ENCODE assay signal across 1 cellular context in the genomic region with DNA sequence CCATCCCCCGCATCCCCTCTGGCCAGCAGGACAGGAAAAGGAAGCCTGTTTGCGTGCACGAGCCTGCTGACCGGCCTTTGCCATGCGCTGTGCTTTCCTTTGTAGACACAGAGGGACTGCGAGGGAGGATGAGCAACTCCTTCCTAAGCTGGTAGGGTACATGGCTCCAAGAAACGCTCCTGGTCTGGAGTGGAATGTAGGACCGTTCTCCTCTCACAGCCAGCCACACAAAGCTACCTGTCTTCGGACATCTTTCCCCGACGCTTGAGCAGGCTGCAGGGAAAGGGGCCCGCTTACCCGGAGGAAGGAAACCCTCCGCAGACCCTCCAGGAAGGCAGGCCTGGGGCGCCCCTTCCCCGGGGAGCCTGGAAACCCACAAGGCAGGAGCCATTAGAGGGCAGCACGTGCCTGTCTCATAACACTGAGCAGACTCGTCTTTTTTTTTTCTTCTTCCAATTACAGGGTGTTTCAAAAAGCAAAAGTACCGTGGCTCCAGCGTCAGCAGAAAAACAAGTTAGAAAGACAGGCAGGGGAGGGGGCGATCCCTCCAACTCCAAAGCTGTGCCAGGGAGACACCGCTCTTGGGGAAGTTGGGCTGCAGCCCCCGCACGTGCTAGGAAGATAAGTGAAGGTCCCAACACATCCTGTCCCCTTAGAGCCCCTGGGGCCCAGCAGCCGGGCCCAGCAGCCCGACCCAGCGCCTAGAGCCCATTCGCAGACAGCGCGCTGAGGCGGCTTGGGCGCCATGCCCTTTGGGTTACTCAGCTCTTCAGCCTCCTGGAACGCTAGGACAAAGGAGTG.
A peak's percentile ranks its signal among the peaks of the same experiment; 100 is the strongest.
TF ChIP-seq lines count a peak whose summit lies in the region.

No MANE protein-coding gene starts in this region.

TF ChIP-seq in H1, 55 proteins besides CTCF, POLR2A, EP300 and RAD21:
- TF ChIP-seq GTF2F1 (IDR thresholded peaks at IDR 0.05; ENCODE audit: borderline replicate concordance, low read depth, low read length) (no peak), PHF8 (conservative IDR thresholded peaks at IDR 0.05; ENCODE audit: low read depth, low read length) (0 out of 2 replicates have a peak, but pooled peaks have one; percentile 34), SRF (IDR thresholded peaks at IDR 0.05; ENCODE audit: low read depth, low read length) (no peak), SUZ12 (IDR thresholded peaks at IDR 0.05; ENCODE audit: low read length) (no peak), ASH2L (IDR thresholded peaks at IDR 0.05; ENCODE audit: low read length) (peak; percentile 53), NANOG (IDR thresholded peaks at IDR 0.05; ENCODE audit: insufficient read depth, low read depth, low read length, poor library complexity, severe bottlenecking) (no peak), SP1 (IDR thresholded peaks at IDR 0.05; ENCODE audit: low read depth, low read length) (no peak), TAF7 (optimal IDR thresholded peaks at IDR 0.05; ENCODE audit: borderline replicate concordance, low read depth, low read length) (peak; percentile 51), KDM5A (IDR thresholded peaks at IDR 0.05; ENCODE audit: low read length) (no peak), TBP (IDR thresholded peaks at IDR 0.05; ENCODE audit: low read depth, low read length) (peak; percentile 29; the same call in 1 of the 2 replicates), RBBP5 (IDR thresholded peaks at IDR 0.05; ENCODE audit: borderline replicate concordance, low read depth, low read length) (peak; percentile 53; the same call in 1 of the 2 replicates), CHD2 (IDR thresholded peaks at IDR 0.05; ENCODE audit: low read length) (0 out of 2 replicates have a peak, but pooled peaks have one; percentile 17), HDAC2 (IDR thresholded peaks at IDR 0.05; ENCODE audit: borderline replicate concordance in 1 of 2, low read depth in 2 of 2, low read length in 2 of 2) (0 out of 4 replicates have a peak, but pooled peaks of 1 of the 2 experiments have one; percentile 44), CBX5 (IDR thresholded peaks at IDR 0.05; ENCODE audit: low read depth, low read length) (no peak), TAF1 (IDR thresholded peaks at IDR 0.05; ENCODE audit: low read depth, low read length) (peak; percentile 49; the same call in 1 of the 2 replicates)
- TF ChIP-seq, protein P1, sequence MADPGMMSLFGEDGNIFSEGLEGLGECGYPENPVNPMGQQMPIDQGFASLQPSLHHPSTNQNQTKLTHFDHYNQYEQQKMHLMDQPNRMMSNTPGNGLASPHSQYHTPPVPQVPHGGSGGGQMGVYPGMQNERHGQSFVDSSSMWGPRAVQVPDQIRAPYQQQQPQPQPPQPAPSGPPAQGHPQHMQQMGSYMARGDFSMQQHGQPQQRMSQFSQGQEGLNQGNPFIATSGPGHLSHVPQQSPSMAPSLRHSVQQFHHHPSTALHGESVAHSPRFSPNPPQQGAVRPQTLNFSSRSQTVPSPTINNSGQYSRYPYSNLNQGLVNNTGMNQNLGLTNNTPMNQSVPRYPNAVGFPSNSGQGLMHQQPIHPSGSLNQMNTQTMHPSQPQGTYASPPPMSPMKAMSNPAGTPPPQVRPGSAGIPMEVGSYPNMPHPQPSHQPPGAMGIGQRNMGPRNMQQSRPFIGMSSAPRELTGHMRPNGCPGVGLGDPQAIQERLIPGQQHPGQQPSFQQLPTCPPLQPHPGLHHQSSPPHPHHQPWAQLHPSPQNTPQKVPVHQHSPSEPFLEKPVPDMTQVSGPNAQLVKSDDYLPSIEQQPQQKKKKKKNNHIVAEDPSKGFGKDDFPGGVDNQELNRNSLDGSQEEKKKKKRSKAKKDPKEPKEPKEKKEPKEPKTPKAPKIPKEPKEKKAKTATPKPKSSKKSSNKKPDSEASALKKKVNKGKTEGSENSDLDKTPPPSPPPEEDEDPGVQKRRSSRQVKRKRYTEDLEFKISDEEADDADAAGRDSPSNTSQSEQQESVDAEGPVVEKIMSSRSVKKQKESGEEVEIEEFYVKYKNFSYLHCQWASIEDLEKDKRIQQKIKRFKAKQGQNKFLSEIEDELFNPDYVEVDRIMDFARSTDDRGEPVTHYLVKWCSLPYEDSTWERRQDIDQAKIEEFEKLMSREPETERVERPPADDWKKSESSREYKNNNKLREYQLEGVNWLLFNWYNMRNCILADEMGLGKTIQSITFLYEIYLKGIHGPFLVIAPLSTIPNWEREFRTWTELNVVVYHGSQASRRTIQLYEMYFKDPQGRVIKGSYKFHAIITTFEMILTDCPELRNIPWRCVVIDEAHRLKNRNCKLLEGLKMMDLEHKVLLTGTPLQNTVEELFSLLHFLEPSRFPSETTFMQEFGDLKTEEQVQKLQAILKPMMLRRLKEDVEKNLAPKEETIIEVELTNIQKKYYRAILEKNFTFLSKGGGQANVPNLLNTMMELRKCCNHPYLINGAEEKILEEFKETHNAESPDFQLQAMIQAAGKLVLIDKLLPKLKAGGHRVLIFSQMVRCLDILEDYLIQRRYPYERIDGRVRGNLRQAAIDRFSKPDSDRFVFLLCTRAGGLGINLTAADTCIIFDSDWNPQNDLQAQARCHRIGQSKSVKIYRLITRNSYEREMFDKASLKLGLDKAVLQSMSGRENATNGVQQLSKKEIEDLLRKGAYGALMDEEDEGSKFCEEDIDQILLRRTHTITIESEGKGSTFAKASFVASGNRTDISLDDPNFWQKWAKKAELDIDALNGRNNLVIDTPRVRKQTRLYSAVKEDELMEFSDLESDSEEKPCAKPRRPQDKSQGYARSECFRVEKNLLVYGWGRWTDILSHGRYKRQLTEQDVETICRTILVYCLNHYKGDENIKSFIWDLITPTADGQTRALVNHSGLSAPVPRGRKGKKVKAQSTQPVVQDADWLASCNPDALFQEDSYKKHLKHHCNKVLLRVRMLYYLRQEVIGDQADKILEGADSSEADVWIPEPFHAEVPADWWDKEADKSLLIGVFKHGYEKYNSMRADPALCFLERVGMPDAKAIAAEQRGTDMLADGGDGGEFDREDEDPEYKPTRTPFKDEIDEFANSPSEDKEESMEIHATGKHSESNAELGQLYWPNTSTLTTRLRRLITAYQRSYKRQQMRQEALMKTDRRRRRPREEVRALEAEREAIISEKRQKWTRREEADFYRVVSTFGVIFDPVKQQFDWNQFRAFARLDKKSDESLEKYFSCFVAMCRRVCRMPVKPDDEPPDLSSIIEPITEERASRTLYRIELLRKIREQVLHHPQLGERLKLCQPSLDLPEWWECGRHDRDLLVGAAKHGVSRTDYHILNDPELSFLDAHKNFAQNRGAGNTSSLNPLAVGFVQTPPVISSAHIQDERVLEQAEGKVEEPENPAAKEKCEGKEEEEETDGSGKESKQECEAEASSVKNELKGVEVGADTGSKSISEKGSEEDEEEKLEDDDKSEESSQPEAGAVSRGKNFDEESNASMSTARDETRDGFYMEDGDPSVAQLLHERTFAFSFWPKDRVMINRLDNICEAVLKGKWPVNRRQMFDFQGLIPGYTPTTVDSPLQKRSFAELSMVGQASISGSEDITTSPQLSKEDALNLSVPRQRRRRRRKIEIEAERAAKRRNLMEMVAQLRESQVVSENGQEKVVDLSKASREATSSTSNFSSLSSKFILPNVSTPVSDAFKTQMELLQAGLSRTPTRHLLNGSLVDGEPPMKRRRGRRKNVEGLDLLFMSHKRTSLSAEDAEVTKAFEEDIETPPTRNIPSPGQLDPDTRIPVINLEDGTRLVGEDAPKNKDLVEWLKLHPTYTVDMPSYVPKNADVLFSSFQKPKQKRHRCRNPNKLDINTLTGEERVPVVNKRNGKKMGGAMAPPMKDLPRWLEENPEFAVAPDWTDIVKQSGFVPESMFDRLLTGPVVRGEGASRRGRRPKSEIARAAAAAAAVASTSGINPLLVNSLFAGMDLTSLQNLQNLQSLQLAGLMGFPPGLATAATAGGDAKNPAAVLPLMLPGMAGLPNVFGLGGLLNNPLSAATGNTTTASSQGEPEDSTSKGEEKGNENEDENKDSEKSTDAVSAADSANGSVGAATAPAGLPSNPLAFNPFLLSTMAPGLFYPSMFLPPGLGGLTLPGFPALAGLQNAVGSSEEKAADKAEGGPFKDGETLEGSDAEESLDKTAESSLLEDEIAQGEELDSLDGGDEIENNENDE (IDR thresholded peaks at IDR 0.05; ENCODE audit: insufficient replicate concordance, low read length), result no peak
- TF ChIP-seq, protein P2, sequence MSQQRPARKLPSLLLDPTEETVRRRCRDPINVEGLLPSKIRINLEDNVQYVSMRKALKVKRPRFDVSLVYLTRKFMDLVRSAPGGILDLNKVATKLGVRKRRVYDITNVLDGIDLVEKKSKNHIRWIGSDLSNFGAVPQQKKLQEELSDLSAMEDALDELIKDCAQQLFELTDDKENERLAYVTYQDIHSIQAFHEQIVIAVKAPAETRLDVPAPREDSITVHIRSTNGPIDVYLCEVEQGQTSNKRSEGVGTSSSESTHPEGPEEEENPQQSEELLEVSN (IDR thresholded peaks at IDR 0.05), result peak; percentile 55; the same call in 1 of the 2 replicates
- TF ChIP-seq, protein P3, sequence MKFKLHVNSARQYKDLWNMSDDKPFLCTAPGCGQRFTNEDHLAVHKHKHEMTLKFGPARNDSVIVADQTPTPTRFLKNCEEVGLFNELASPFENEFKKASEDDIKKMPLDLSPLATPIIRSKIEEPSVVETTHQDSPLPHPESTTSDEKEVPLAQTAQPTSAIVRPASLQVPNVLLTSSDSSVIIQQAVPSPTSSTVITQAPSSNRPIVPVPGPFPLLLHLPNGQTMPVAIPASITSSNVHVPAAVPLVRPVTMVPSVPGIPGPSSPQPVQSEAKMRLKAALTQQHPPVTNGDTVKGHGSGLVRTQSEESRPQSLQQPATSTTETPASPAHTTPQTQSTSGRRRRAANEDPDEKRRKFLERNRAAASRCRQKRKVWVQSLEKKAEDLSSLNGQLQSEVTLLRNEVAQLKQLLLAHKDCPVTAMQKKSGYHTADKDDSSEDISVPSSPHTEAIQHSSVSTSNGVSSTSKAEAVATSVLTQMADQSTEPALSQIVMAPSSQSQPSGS (IDR thresholded peaks at IDR 0.05; ENCODE audit: low read length), result no peak
- TF ChIP-seq, protein P4, sequence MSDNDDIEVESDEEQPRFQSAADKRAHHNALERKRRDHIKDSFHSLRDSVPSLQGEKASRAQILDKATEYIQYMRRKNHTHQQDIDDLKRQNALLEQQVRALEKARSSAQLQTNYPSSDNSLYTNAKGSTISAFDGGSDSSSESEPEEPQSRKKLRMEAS (IDR thresholded peaks at IDR 0.05), result peak; percentile 67
